ENCODE assay signal across 1 cellular context in genomic region chr5:72144762-72145161, GRCh38.
TF ChIP-seq lines count a peak whose summit lies in the region.

No MANE protein-coding gene starts in this region.

TF ChIP-seq in GM23338, 12 proteins besides CTCF, POLR2A, EP300 and RAD21:
- no peak for TF ChIP-seq ZNF462 (CRISPR knock-in tag; IDR thresholded peaks at IDR 0.05)
- TF ChIP-seq STAT1 (IDR thresholded peaks at IDR 0.05; ENCODE audit: unreplicated experiment), result no peak
- TF ChIP-seq EZH2 (IDR thresholded peaks at IDR 0.05; ENCODE audit: low read depth, unreplicated experiment), result no peak
- no peak for TF ChIP-seq ZNF114 (CRISPR knock-in tag; IDR thresholded peaks at IDR 0.05)
- no peak for TF ChIP-seq EZH2phosphoT487 (IDR thresholded peaks at IDR 0.05; ENCODE audit: unreplicated experiment)
